Comparison of ENCODE assay signal across 9 cellular contexts in the genomic region with DNA sequence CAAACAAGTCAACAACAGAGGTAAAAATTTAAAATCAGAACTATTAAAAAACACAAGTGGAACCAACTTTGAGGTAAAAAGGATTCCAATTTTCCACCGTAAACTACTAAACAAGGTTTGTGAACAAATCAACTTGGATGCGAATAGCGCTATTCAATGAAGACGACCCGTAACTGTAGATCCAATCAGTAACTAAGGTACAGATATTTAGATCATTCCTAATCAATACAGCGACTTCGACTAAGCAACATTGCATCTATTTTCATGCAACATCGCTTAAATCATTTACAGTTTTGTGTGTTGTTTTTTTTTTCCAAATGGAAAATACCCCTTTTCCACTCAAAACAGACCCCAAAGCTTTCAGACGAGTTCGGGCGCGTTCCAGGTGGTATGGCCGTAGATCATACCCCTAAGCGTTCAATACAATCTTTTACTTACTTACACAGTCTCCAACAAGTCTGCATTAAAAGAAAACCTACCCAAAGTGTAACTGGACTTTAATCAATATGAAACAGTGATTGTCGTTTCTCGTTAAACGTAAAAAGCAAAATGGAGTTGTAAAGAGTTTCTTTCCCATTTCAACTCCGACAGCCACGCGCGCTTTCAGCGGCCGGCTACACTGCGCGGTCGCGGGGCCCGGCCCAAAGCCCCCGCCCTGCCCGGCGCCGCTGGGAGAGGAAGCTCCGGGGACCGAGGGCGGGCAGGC. TPM values are rescaled to one million over a fixed set of nuclear protein-coding genes. Genes with fewer than 3 reads are reported as not detected.
DNase-seq lines count a peak whose midpoint lies in the region; ATAC-seq, FAIRE-seq and TF ChIP-seq lines count a peak whose summit lies in the region.
"Had no signal": no experiment of that assay in that cellular context is flagged by ENCODE, and none has a peak within 500 bp of the region (broad histone marks: within the 10 kb centered on the region; RNA-seq: fewer than 3 reads in every experiment).

No MANE protein-coding gene starts in this region.

- 0 to 1% (median 0%) methylated on average over 34 to 35 of the region's 35 CpGs for WGBS in small intestine, 3 donors

- no peaks in the 10 kb centered on the region for H3K9me3 Mint-ChIP-seq in activated CD4-positive, alpha-beta memory T cell treated with anti-CD3 and anti-CD28 coated beads, Interleukin-2, amount 10 ng/mL, durations not matched to agents 7 days and 5 days

- H3K9me3 ChIP-seq in right atrium auricular region (no peaks in the 10 kb centered on the region), small intestine (ENCODE audit: control insufficient read depth, low read depth) (no peaks in the 10 kb centered on the region)

- peaks cover 66% of the 10 kb centered on the region for H3K4me1 Mint-ChIP-seq in activated CD4-positive, alpha-beta memory T cell treated with anti-CD3 and anti-CD28 coated beads, Interleukin-2, amount 10 ng/mL, durations not matched to agents 7 days and 5 days

- H3K36me3 ChIP-seq in right atrium auricular region (peaks cover 13% of the 10 kb centered on the region), small intestine (ENCODE audit: control insufficient read depth in 2 of 2, insufficient read depth in 2 of 2, low read length in 2 of 2) (no peaks in the 10 kb centered on the region)

- TF ChIP-seq CTCF in right atrium auricular region (IDR thresholded peaks at IDR 0.05), result no peak

- peak overlapping the region; percentile 78 to 85 for H3K4me3 ChIP-seq in right atrium auricular region
- peak overlapping the region; percentile 79 to 87 for H3K4me3 ChIP-seq in small intestine (ENCODE audit: low read depth in 1 of 2, low read length in 2 of 2)

- peaks cover 55% of the 10 kb centered on the region for H3K36me3 Mint-ChIP-seq in activated CD4-positive, alpha-beta memory T cell treated with anti-CD3 and anti-CD28 coated beads, Interleukin-2, amount 10 ng/mL, durations not matched to agents 7 days and 5 days (ENCODE audit: low read depth)

- POLR2A ChIA-PET in activated CD4-positive, alpha-beta memory T cell treated with anti-CD3 and anti-CD28 coated beads, Interleukin-2, amount 10 ng/mL, durations not matched to agents 7 days and 5 days (lab: Charles Lee), result interaction anchor here (1.0 to 4.2 kb wide), 19 partner anchors 9 to 679 kb away, joined by 3 to 82 read pairs (median 7); partner anchors contain the start of genes AMT, DAG1, GPX1 and NDUFAF3

- no peak for ATAC-seq in GM18519 (IDR thresholded peaks at IDR 0.05; ENCODE audit: low FRiP score, unreplicated experiment)

- CTCF ChIA-PET in activated CD4-positive, alpha-beta memory T cell treated with anti-CD3 and anti-CD28 coated beads, Interleukin-2, amount 10 ng/mL, durations not matched to agents 7 days and 5 days (lab: Charles Lee), result interaction anchor here (1.1 to 3.5 kb wide), 3 partner anchors 33 to 71 kb away, joined by 4 to 20 read pairs (median 5); partner anchors contain the start of gene USP4

- peak overlapping the region; percentile 91 for H3K27ac Mint-ChIP-seq in activated CD4-positive, alpha-beta memory T cell treated with anti-CD3 and anti-CD28 coated beads, Interleukin-2, amount 10 ng/mL, durations not matched to agents 7 days and 5 days

- H3K27me3 Mint-ChIP-seq in activated CD4-positive, alpha-beta memory T cell treated with anti-CD3 and anti-CD28 coated beads, Interleukin-2, amount 10 ng/mL, durations not matched to agents 7 days and 5 days, result peaks cover 2% of the 10 kb centered on the region

- no peak for FAIRE-seq in small intestine (lab: Jason Lieb, UNC)
- FAIRE-seq: A204.1 had no signal

- H3K27ac ChIP-seq in right atrium auricular region, result peak overlapping the region; percentile 90 to 92
- peak overlapping the region; percentile 96 to 100 for H3K27ac ChIP-seq in small intestine (ENCODE audit: low read depth in 1 of 2, low read length in 1 of 2)

- H3K4me3 Mint-ChIP-seq in activated CD4-positive, alpha-beta memory T cell treated with anti-CD3 and anti-CD28 coated beads, Interleukin-2, amount 10 ng/mL, durations not matched to agents 7 days and 5 days, result peak overlapping the region; percentile 98

- H3K4me1 ChIP-seq in right atrium auricular region (peaks cover 0 to 67% of the 10 kb centered on the region in 2 donors), small intestine (ENCODE audit: control insufficient read depth in 2 of 2, insufficient read depth in 1 of 2, low read depth in 1 of 2, low read length in 1 of 2) (peaks cover 8 to 14% of the 10 kb centered on the region in 2 donors)

- DNase-seq in DMS79 treated with DMSO at 0.1 percent for 48 hours (lab: John Stamatoyannopoulos, UW) (peak; percentile 3), DMS79 (lab: John Stamatoyannopoulos, UW) (no peak), right atrium auricular region (ENCODE audit: low spot score) (no peak), small intestine (no peak), NCI-H1048 (lab: John Stamatoyannopoulos, UW) (no peak), cortex of kidney (lab: John Stamatoyannopoulos, UW) (no peak)
- no peak for DNase-seq in activated CD4-positive, alpha-beta memory T cell treated with anti-CD3 and anti-CD28 coated beads, Interleukin-2, amount 10 ng/mL, durations not matched to agents 7 days and 5 days

- H3K27me3 ChIP-seq in right atrium auricular region, result no peaks in the 10 kb centered on the region
- H3K27me3 ChIP-seq in small intestine (ENCODE audit: control insufficient read depth in 2 of 2, insufficient read depth in 2 of 2, low read length in 2 of 2), result no peaks in the 10 kb centered on the region

RNA-seq across cellular contexts. Expression of gene RHOA, which starts 0.8 kb away (rescaled TPM):
- 100 to 1,000 TPM; 504 to 505 TPM for total RNA-seq in activated CD4-positive, alpha-beta memory T cell treated with anti-CD3 and anti-CD28 coated beads, Interleukin-2, amount 10 ng/mL, durations not matched to agents 7 days and 5 days
- 100 to 1,000 TPM; 292 to 304 TPM for total RNA-seq in right atrium auricular region
- polyA plus RNA-seq in small intestine, result 100 to 1,000 TPM; 357 to 371 (median 368) TPM

RNA-seq across cellular contexts. Expression of gene TCTA, which starts 1.2 kb away (rescaled TPM):
- total RNA-seq in activated CD4-positive, alpha-beta memory T cell treated with anti-CD3 and anti-CD28 coated beads, Interleukin-2, amount 10 ng/mL, durations not matched to agents 7 days and 5 days, result 10 to 100 TPM; 19.7 to 22.4 TPM
- 10 to 100 TPM; 13.9 to 23.1 TPM for total RNA-seq in right atrium auricular region
- polyA plus RNA-seq in small intestine, result 10 to 100 TPM; 31.1 to 41.8 (median 33.3) TPM

RNA-seq across cellular contexts. Expression of gene AMT, which starts 11.3 kb away (rescaled TPM):
- 1 to 10 TPM; 3.5 to 5.2 TPM for total RNA-seq in activated CD4-positive, alpha-beta memory T cell treated with anti-CD3 and anti-CD28 coated beads, Interleukin-2, amount 10 ng/mL, durations not matched to agents 7 days and 5 days
- 10 to 100 TPM in 1 of 2 donors, 1 to 10 TPM in 1; 6.6 to 17.6 TPM for total RNA-seq in right atrium auricular region
- 10 to 100 TPM; 15.4 to 34.9 (median 20.0) TPM for polyA plus RNA-seq in small intestine

RNA-seq across cellular contexts. Expression of gene NICN1, which starts 18.1 kb away (rescaled TPM):
- 10 to 100 TPM; 23.8 to 25.5 TPM for total RNA-seq in activated CD4-positive, alpha-beta memory T cell treated with anti-CD3 and anti-CD28 coated beads, Interleukin-2, amount 10 ng/mL, durations not matched to agents 7 days and 5 days
- 1 to 10 TPM; 4.8 to 7.4 TPM for total RNA-seq in right atrium auricular region
- polyA plus RNA-seq in small intestine, result 1 to 10 TPM; 2.2 to 8.5 (median 2.2) TPM

RNA-seq across cellular contexts. Expression of gene GPX1, which starts 52.8 kb away (rescaled TPM):
- total RNA-seq in activated CD4-positive, alpha-beta memory T cell treated with anti-CD3 and anti-CD28 coated beads, Interleukin-2, amount 10 ng/mL, durations not matched to agents 7 days and 5 days, result 10 to 100 TPM; 71.5 to 76.8 TPM
- total RNA-seq in right atrium auricular region, result 100 to 1,000 TPM; 121 to 276 TPM
- polyA plus RNA-seq in small intestine, result 100 to 1,000 TPM; 325 to 419 (median 350) TPM
